Comparison of ENCODE assay signal across 22 cellular contexts in genomic region chr3:30941342-30941741, GRCh38. TPM values are rescaled to one million over a fixed set of nuclear protein-coding genes. Genes with fewer than 3 reads are reported as not detected.
"Had no signal": no experiment of that assay in that cellular context is flagged by ENCODE, and none has a peak within 500 bp of the region (broad histone marks: within the 10 kb centered on the region; RNA-seq: fewer than 3 reads in every experiment).

No MANE protein-coding gene starts in this region.

- H3K4me3 ChIP-seq: esophagus squamous epithelium, gastroesophageal sphincter, ovary, suprapubic skin, thyroid gland, upper lobe of left lung, uterus had no signal

- H3K27me3 ChIP-seq: esophagus squamous epithelium, gastroesophageal sphincter, ovary, suprapubic skin, thyroid gland, upper lobe of left lung, uterus had no signal

- ATAC-seq: gastroesophageal sphincter; left lobe of liver; naive thymus-derived CD8-positive, alpha-beta T cell; right cardiac atrium; stimulated activated naive CD8-positive, alpha-beta T cell treated with anti-CD3 and anti-CD28 coated beads, Interleukin-15, Interleukin-2, amounts not matched to agents 100 U/mL and 50 U/mL, for 24 hours had no signal

- H3K27ac ChIP-seq: esophagus squamous epithelium, gastroesophageal sphincter, ovary, suprapubic skin, thyroid gland, upper lobe of left lung, uterus had no signal

- DNase-seq: esophagus squamous epithelium; foreskin fibroblast; glutamatergic neuron; islet precursor cell; mammary epithelial cell; naive thymus-derived CD8-positive, alpha-beta T cell; nucleus accumbens; ovary; right cardiac atrium; small intestine; stimulated activated CD4-positive, alpha-beta T cell treated with anti-CD3 and anti-CD28 coated beads, Interleukin-2, amount 100 ng/mL, for 48 hours; stimulated activated naive CD8-positive, alpha-beta T cell treated with anti-CD3 and anti-CD28 coated beads, Interleukin-15, Interleukin-2, amounts not matched to agents 100 U/mL and 50 U/mL, for 24 hours; thyroid gland; upper lobe of left lung; uterus had no signal

- FAIRE-seq: small intestine had no signal

- H3K4me1 ChIP-seq: esophagus squamous epithelium, gastroesophageal sphincter, suprapubic skin, thyroid gland, upper lobe of left lung, uterus had no signal

- H3K36me3 ChIP-seq: esophagus squamous epithelium, gastroesophageal sphincter, ovary, suprapubic skin, thyroid gland, upper lobe of left lung, uterus had no signal

- H3K9me3 ChIP-seq: esophagus squamous epithelium, gastroesophageal sphincter, ovary, suprapubic skin, thyroid gland, upper lobe of left lung, uterus had no signal

RNA-seq across cellular contexts. Expression of gene GADL1, which starts 46.9 kb away (rescaled TPM):
- total RNA-seq: epithelial cell of proximal tubule; esophagus squamous epithelium; left lobe of liver; lower leg skin; mammary epithelial cell; mesenteric fat pad; naive thymus-derived CD8-positive, alpha-beta T cell; right cardiac atrium; suprapubic skin; thyroid gland had no signal
- polyA plus RNA-seq: mammary epithelial cell; naive thymus-derived CD8-positive, alpha-beta T cell; neural cell; right cardiac atrium; small intestine had no signal
